ENCODE assay signal across 8 cellular contexts in genomic region chr1:93846929-93847810, GRCh38. TPM values are rescaled to one million over a fixed set of nuclear protein-coding genes. Genes with fewer than 3 reads are reported as not detected.
A peak's percentile ranks its signal among the peaks of the same experiment; 100 is the strongest.
DNase-seq lines count a peak whose midpoint lies in the region; ATAC-seq and TF ChIP-seq lines count a peak whose summit lies in the region.

No MANE protein-coding gene starts in this region.

- intact Hi-C loops in CD4-positive, alpha-beta memory T cell (cut with micrococcal nuclease): loop anchor here (1.0 to 10.0 kb wide), 10 partner anchors 27 to 1388 kb away; partner anchors contain the start of genes ABCD3, CCDC18, DIPK1A and DNTTIP2
- intact Hi-C loops in activated CD8-positive, alpha-beta T cell treated with anti-CD3 and anti-CD28 coated beads for 36 hours (cut with micrococcal nuclease): loop anchor here (5.0 to 10.0 kb wide), 3 partner anchors 60 to 542 kb away; partner anchors contain the start of gene GCLM

- H3K27me3 ChIP-seq in CD4-positive, alpha-beta memory T cell (ENCODE audit: insufficient read depth, low read length): no peaks in the 10 kb centered on the region
- H3K27me3 ChIP-seq in ectodermal cell (ENCODE audit: control insufficient read depth, insufficient read depth, low read length, poor library complexity, severe bottlenecking) (no peaks in the 10 kb centered on the region), lung (ENCODE audit: control insufficient read depth, insufficient read depth) (no peaks in the 10 kb centered on the region)

- H3K4me3 Mint-ChIP-seq in CD4-positive, alpha-beta memory T cell: peak overlapping the region; percentile 89 to 97 (median 96)
- H3K4me3 Mint-ChIP-seq in activated CD8-positive, alpha-beta T cell treated with anti-CD3 and anti-CD28 coated beads for 36 hours: peak overlapping the region; percentile 80

- no peak for TF ChIP-seq CTCF in activated CD8-positive, alpha-beta T cell treated with anti-CD3 and anti-CD28 coated beads for 36 hours (IDR thresholded peaks at IDR 0.05)
- TF ChIP-seq CTCF in lung (IDR thresholded peaks at IDR 0.05; ENCODE audit: control extremely low read depth, extremely low read depth): no peak

- peaks cover 0 to 17% (median 1%) of the 10 kb centered on the region in 8 donors for H3K9me3 Mint-ChIP-seq in CD4-positive, alpha-beta memory T cell
- H3K9me3 Mint-ChIP-seq in activated CD8-positive, alpha-beta T cell treated with anti-CD3 and anti-CD28 coated beads for 36 hours: no peaks in the 10 kb centered on the region

- peaks cover 31% of the 10 kb centered on the region for H3K4me1 ChIP-seq in CD4-positive, alpha-beta memory T cell (ENCODE audit: insufficient read depth, low read length)
- H3K4me1 ChIP-seq in ectodermal cell (ENCODE audit: control insufficient read depth, insufficient read depth, low read length): no peaks in the 10 kb centered on the region
- peaks cover 0 to 5% of the 10 kb centered on the region in 2 donors for H3K4me1 ChIP-seq in lung (ENCODE audit: control insufficient read depth in 2 of 2, insufficient read depth in 2 of 2, low read length in 2 of 2)

- no peaks in the 10 kb centered on the region for H3K36me3 ChIP-seq in CD4-positive, alpha-beta memory T cell (ENCODE audit: insufficient read depth, low read length)
- H3K36me3 ChIP-seq in ectodermal cell (ENCODE audit: control insufficient read depth, insufficient read depth, low read length) (no peaks in the 10 kb centered on the region), lung (ENCODE audit: control insufficient read depth in 2 of 2, insufficient read depth in 2 of 2, low read length in 2 of 2) (peaks cover 0 to 3% of the 10 kb centered on the region in 2 donors)

- CTCF ChIA-PET in CD4-positive, alpha-beta memory T cell (lab: Charles Lee; ENCODE audit: partially characterized antibody): interaction anchor here (1.0 to 5.6 kb wide), 9 partner anchors 8 to 410 kb away, joined by 3 to 191 read pairs (median 7); no protein-coding TSS in a partner anchor
- CTCF ChIA-PET in activated CD8-positive, alpha-beta T cell treated with anti-CD3 and anti-CD28 coated beads for 36 hours (lab: Charles Lee): interaction anchor here (1.0 to 5.3 kb wide), 6 partner anchors 10 to 232 kb away, joined by 3 to 114 read pairs (median 6); no protein-coding TSS in a partner anchor

- peak overlapping the region; percentile 81 for H3K27ac ChIP-seq in CD4-positive, alpha-beta memory T cell (ENCODE audit: low read depth, low read length)
- H3K27ac ChIP-seq in ectodermal cell (ENCODE audit: insufficient read depth, low read depth, low read length, poor library complexity, severe bottlenecking) (peak overlapping the region; percentile 65), lung (ENCODE audit: low read depth in 1 of 2, low read length in 1 of 2) (peak overlapping the region; percentile 96 to 97)

- peak; percentile 92 to 93 (median 92) for DNase-seq in CD4-positive, alpha-beta memory T cell
- DNase-seq in HK-2 (ENCODE audit: unreplicated experiment) (peak; percentile 91), NCI-H82 (lab: John Stamatoyannopoulos, UW) (peak; percentile 95), lung (ENCODE audit: low spot score) (peak; percentile 80)
- DNase-seq in activated CD8-positive, alpha-beta T cell treated with anti-CD3 and anti-CD28 coated beads for 36 hours: peak; percentile 92
- peak; percentile 74 to 82 (median 77) for DNase-seq in stimulated activated CD4-positive, alpha-beta T cell treated with anti-CD3 and anti-CD28 coated beads, TNF-alpha, amount 100 ng/mL, for 24 hours (ENCODE audit: low read depth in 3 of 3)

- H3K27me3 Mint-ChIP-seq in CD4-positive, alpha-beta memory T cell: peaks cover 1 to 6% of the 10 kb centered on the region in 2 donors
- H3K27me3 Mint-ChIP-seq in activated CD8-positive, alpha-beta T cell treated with anti-CD3 and anti-CD28 coated beads for 36 hours: peaks cover 1% of the 10 kb centered on the region

- 0 to 1% methylated on average over 96 to 97 of the region's 99 CpGs for WGBS in ectodermal cell, 2 experiments
- WGBS in lung, 2 donors: 0% methylated on average over 63 to 95 of the region's 99 CpGs

- H3K36me3 Mint-ChIP-seq in CD4-positive, alpha-beta memory T cell: peaks cover 0 to 19% of the 10 kb centered on the region in 2 donors
- H3K36me3 Mint-ChIP-seq in activated CD8-positive, alpha-beta T cell treated with anti-CD3 and anti-CD28 coated beads for 36 hours (ENCODE audit: low read depth): peaks cover 4% of the 10 kb centered on the region

- H3K27ac Mint-ChIP-seq in CD4-positive, alpha-beta memory T cell: peak overlapping the region; percentile 94 to 100 (median 97)
- peak overlapping the region; percentile 92 for H3K27ac Mint-ChIP-seq in activated CD8-positive, alpha-beta T cell treated with anti-CD3 and anti-CD28 coated beads for 36 hours

- peaks cover 17 to 44% (median 25%) of the 10 kb centered on the region in 4 donors for H3K4me1 Mint-ChIP-seq in CD4-positive, alpha-beta memory T cell
- peaks cover 18% of the 10 kb centered on the region for H3K4me1 Mint-ChIP-seq in activated CD8-positive, alpha-beta T cell treated with anti-CD3 and anti-CD28 coated beads for 36 hours (ENCODE audit: low read depth)

- ATAC-seq in GM19463 (IDR thresholded peaks at IDR 0.05; ENCODE audit: unreplicated experiment) (peak; percentile 59), lung (ENCODE audit: insufficient read depth, low FRiP score) (peak; percentile 73)
- peak; percentile 68 for ATAC-seq in activated CD8-positive, alpha-beta T cell treated with anti-CD3 and anti-CD28 coated beads for 36 hours

- POLR2A ChIA-PET in CD4-positive, alpha-beta memory T cell (lab: Charles Lee; ENCODE audit: partially characterized antibody): interaction anchor here (0.6 to 4.5 kb wide), 24 partner anchors 8 to 1387 kb away, joined by 3 to 69 read pairs (median 6); partner anchors contain the start of genes ABCD3, DNTTIP2, DR1 and GCLM
- POLR2A ChIA-PET in activated CD8-positive, alpha-beta T cell treated with anti-CD3 and anti-CD28 coated beads for 36 hours (lab: Charles Lee): interaction anchor here (1.0 to 2.4 kb wide), 2 partner anchors 31 to 32 kb away, joined by 3 to 15 read pairs; partner anchors contain the start of gene DNTTIP2

- H3K9me3 ChIP-seq in CD4-positive, alpha-beta memory T cell (ENCODE audit: control insufficient read depth in 1 of 2, low read length in 2 of 2): no peaks in the 10 kb centered on the region
- no peaks in the 10 kb centered on the region for H3K9me3 ChIP-seq in ectodermal cell (ENCODE audit: control insufficient read depth, low read length)
- no peaks in the 10 kb centered on the region for H3K9me3 ChIP-seq in lung (ENCODE audit: control insufficient read depth in 2 of 2, insufficient read depth in 1 of 2, low read length in 1 of 2)

- peak overlapping the region; percentile 58 to 92 for H3K4me3 ChIP-seq in CD4-positive, alpha-beta memory T cell (ENCODE audit: low read length in 2 of 2)
- H3K4me3 ChIP-seq in ectodermal cell (ENCODE audit: insufficient read depth, low read depth, low read length) (peak overlapping the region; percentile 64), lung (peak overlapping the region; percentile 67)

RNA-seq across cellular contexts. Expression of gene DNTTIP2, which starts 31.8 kb away (rescaled TPM):
- 10 to 100 TPM; 71.4 to 75.4 TPM for total RNA-seq in CD4-positive, alpha-beta memory T cell
- 10 to 100 TPM; 52.5 to 86.5 TPM for polyA plus RNA-seq in CD4-positive, alpha-beta memory T cell
- total RNA-seq in activated CD8-positive, alpha-beta T cell treated with anti-CD3 and anti-CD28 coated beads for 36 hours: 10 to 100 TPM; 81.7 to 82.2 TPM
- 62.5 TPM for polyA plus RNA-seq in ectodermal cell (2013, experiment 1 of 4)
- polyA plus RNA-seq in ectodermal cell (2013, experiment 2 of 4): 68.0 TPM
- polyA plus RNA-seq in ectodermal cell (2013, experiment 3 of 4): 55.1 TPM
- polyA plus RNA-seq in ectodermal cell (2013, experiment 4 of 4): 63.1 TPM
- 10 to 100 TPM; 46.5 to 46.9 TPM for total RNA-seq in lung
- polyA plus RNA-seq in lung: 10 to 100 TPM; 36.6 to 79.9 TPM

Comparison
In these comparisons a context has a peak if more than half of its experiments do, and no peak if none do; other contexts are left out.
1. Peak in every context shown above with its lines: DNase-seq, ATAC-seq, H3K4me3 ChIP-seq and H3K27ac ChIP-seq.